12 cellular contexts compared by ENCODE assay signal in the genomic region with DNA sequence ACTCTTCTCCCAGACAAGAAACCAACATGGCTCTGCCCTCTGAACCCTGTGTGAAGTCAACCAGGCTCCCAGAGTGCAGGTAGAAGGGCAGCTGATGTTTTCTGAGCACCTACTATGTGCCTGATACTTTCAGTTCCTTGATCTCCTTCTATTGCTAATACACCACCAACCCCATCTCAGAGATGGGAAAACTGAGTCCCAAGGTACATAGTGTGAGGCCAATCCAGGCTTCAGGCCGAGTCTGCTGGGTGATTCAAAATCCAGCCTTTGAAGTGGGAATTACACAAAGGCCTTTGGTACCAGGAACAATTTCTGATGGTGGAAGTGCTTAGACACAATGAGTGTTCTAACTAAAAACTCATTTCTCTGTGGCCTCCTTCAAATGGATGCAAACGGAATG.
DNase-seq lines count a peak whose midpoint lies in the region; ATAC-seq and TF ChIP-seq lines count a peak whose summit lies in the region.
"Had no signal": no experiment of that assay in that cellular context is flagged by ENCODE, and none has a peak within 500 bp of the region (broad histone marks: within the 10 kb centered on the region; RNA-seq: fewer than 3 reads in every experiment).

No MANE protein-coding gene starts in this region.

- peak overlapping the region; percentile 67 to 90 for H3K27ac Mint-ChIP-seq in natural killer cell treated with Interleukin-12 subunit alpha and Interleukin-12 subunit beta and Interleukin-15 and Interleukin-18, amount 100 ng/mL, for 72 hours
- no peak overlapping the region for H3K27ac Mint-ChIP-seq in activated CD4-positive, alpha-beta T cell treated with anti-CD3 and anti-CD28 coated beads, Interleukin-2, amount 10 ng/mL, durations not matched to agents 24 days and 14 days
- H3K27ac Mint-ChIP-seq: activated naive CD4-positive, alpha-beta T cell treated with anti-CD3 and anti-CD28 coated beads, Interleukin-2, amount 10 ng/mL, durations not matched to agents 7 days and 5 days had no signal

- H3K4me1 ChIP-seq in cardiac muscle cell (ENCODE audit: low read depth) = peaks cover 38% of the 10 kb centered on the region
- peaks cover 13 to 57% (median 36%) of the 10 kb centered on the region in 9 donors for H3K4me1 ChIP-seq in heart right ventricle
- H3K4me1 ChIP-seq in breast epithelium = peaks cover 8% of the 10 kb centered on the region in 2 donors

- H3K4me3 ChIP-seq in cardiac muscle cell (no peak overlapping the region), heart right ventricle (no peak overlapping the region), breast epithelium (no peak overlapping the region)
- H3K4me3 ChIP-seq: upper lobe of right lung had no signal

- no peak overlapping the region for H3K4me3 Mint-ChIP-seq in natural killer cell treated with Interleukin-12 subunit alpha and Interleukin-12 subunit beta and Interleukin-15 and Interleukin-18, amount 100 ng/mL, for 72 hours
- no peak overlapping the region for H3K4me3 Mint-ChIP-seq in activated CD4-positive, alpha-beta T cell treated with anti-CD3 and anti-CD28 coated beads, Interleukin-2, amount 10 ng/mL, durations not matched to agents 24 days and 14 days
- H3K4me3 Mint-ChIP-seq: activated naive CD4-positive, alpha-beta T cell treated with anti-CD3 and anti-CD28 coated beads, Interleukin-2, amount 10 ng/mL, durations not matched to agents 7 days and 5 days had no signal

- H3K36me3 ChIP-seq in cardiac muscle cell (peaks cover 3% of the 10 kb centered on the region), heart right ventricle (peaks cover 0 to 5% (median 0%) of the 10 kb centered on the region in 9 donors), breast epithelium (no peaks in the 10 kb centered on the region)
- H3K36me3 ChIP-seq: upper lobe of right lung had no signal

- TF ChIP-seq CTCF in cardiac muscle cell (IDR thresholded peaks at IDR 0.05; ENCODE audit: low read depth, low read length) (no peak), heart right ventricle (IDR thresholded peaks at IDR 0.05) (no peak), breast epithelium (IDR thresholded peaks at IDR 0.05) (no peak)

- peaks cover 43 to 47% of the 10 kb centered on the region in 2 donors for H3K4me1 Mint-ChIP-seq in natural killer cell treated with Interleukin-12 subunit alpha and Interleukin-12 subunit beta and Interleukin-15 and Interleukin-18, amount 100 ng/mL, for 72 hours (ENCODE audit: low read depth in 2 of 2)
- peaks cover 28% of the 10 kb centered on the region for H3K4me1 Mint-ChIP-seq in activated CD4-positive, alpha-beta T cell treated with anti-CD3 and anti-CD28 coated beads, Interleukin-2, amount 10 ng/mL, durations not matched to agents 24 days and 14 days

- 77% methylated on average over 2 of the region's 2 CpGs for WGBS in heart right ventricle, 2 donors

- no peak for ATAC-seq in heart right ventricle
- no peak for ATAC-seq in natural killer cell treated with Interleukin-12 subunit alpha and Interleukin-12 subunit beta and Interleukin-15 and Interleukin-18, amount 100 ng/mL, for 72 hours
- ATAC-seq in HG02610 (IDR thresholded peaks at IDR 0.05; ENCODE audit: unreplicated experiment) = no peak
- ATAC-seq: upper lobe of right lung had no signal

- H3K27ac ChIP-seq in cardiac muscle cell (peak overlapping the region; percentile 91), heart right ventricle (no peak overlapping the region), breast epithelium (peak overlapping the region; percentile 54 to 66)
- H3K27ac ChIP-seq: upper lobe of right lung had no signal

- DNase-seq in cardiac muscle cell (ENCODE audit: low read depth in 1 of 2, low spot score in 1 of 2) (peak in 1 of 2 donors; percentile 16), heart right ventricle (no peak), breast epithelium (ENCODE audit: low spot score in 2 of 2) (no peak), NCI-H524 treated with DMSO at 0.1 percent for 48 hours (lab: John Stamatoyannopoulos, UW) (no peak)
- no peak for DNase-seq in natural killer cell treated with Interleukin-12 subunit alpha and Interleukin-12 subunit beta and Interleukin-15 and Interleukin-18, amount 100 ng/mL, for 72 hours (ENCODE audit: low spot score)
- DNase-seq in activated effector memory CD4-positive, alpha-beta T cell treated with anti-CD3 and anti-CD28 coated beads, Interleukin-2, amount 50 U/mL, for 16 hours = no peak
- DNase-seq in activated CD4-positive, alpha-beta T cell treated with anti-CD3 and anti-CD28 coated beads, Interleukin-2, amount 10 ng/mL, durations not matched to agents 24 days and 14 days = no peak
- DNase-seq: activated naive CD4-positive, alpha-beta T cell treated with anti-CD3 and anti-CD28 coated beads, Interleukin-2, amount 10 ng/mL, durations not matched to agents 7 days and 5 days; NK-92 treated with Interleukin-12 subunit alpha and Interleukin-12 subunit beta, amount 100 ng/mL, for 24 hours; stimulated activated CD4-positive, alpha-beta T cell treated with anti-CD3 and anti-CD28 coated beads, Interleukin-1b, Interleukin-23, amount 100 ng/mL, for 48 hours; upper lobe of right lung had no signal

- H3K36me3 Mint-ChIP-seq in natural killer cell treated with Interleukin-12 subunit alpha and Interleukin-12 subunit beta and Interleukin-15 and Interleukin-18, amount 100 ng/mL, for 72 hours = peaks cover 8% of the 10 kb centered on the region
- peaks cover 58% of the 10 kb centered on the region for H3K36me3 Mint-ChIP-seq in activated CD4-positive, alpha-beta T cell treated with anti-CD3 and anti-CD28 coated beads, Interleukin-2, amount 10 ng/mL, durations not matched to agents 24 days and 14 days (ENCODE audit: low read depth)

- no peaks in the 10 kb centered on the region for H3K27me3 Mint-ChIP-seq in natural killer cell treated with Interleukin-12 subunit alpha and Interleukin-12 subunit beta and Interleukin-15 and Interleukin-18, amount 100 ng/mL, for 72 hours
- H3K27me3 Mint-ChIP-seq in activated CD4-positive, alpha-beta T cell treated with anti-CD3 and anti-CD28 coated beads, Interleukin-2, amount 10 ng/mL, durations not matched to agents 24 days and 14 days = no peaks in the 10 kb centered on the region
- H3K27me3 Mint-ChIP-seq: activated naive CD4-positive, alpha-beta T cell treated with anti-CD3 and anti-CD28 coated beads, Interleukin-2, amount 10 ng/mL, durations not matched to agents 7 days and 5 days had no signal

- H3K27me3 ChIP-seq in cardiac muscle cell (no peaks in the 10 kb centered on the region), heart right ventricle (no peaks in the 10 kb centered on the region), breast epithelium (no peaks in the 10 kb centered on the region)
- H3K27me3 ChIP-seq: upper lobe of right lung had no signal

- H3K9me3 ChIP-seq in cardiac muscle cell (ENCODE audit: low read depth) (no peaks in the 10 kb centered on the region), heart right ventricle (no peaks in the 10 kb centered on the region), breast epithelium (no peaks in the 10 kb centered on the region)
- H3K9me3 ChIP-seq: upper lobe of right lung had no signal

- no peak for TF ChIP-seq POLR2A in breast epithelium (IDR thresholded peaks at IDR 0.05)

- intact Hi-C loops in heart right ventricle (cut with DNase I) (loop anchor here in 4 of 10 donors (5.0 to 10.0 kb wide), 4 partner anchors 96 to 126 kb away; a partner anchor contains a TSS), breast epithelium (cut with DNase I; ENCODE audit: low total_unique reads) (no loop called here)
- intact Hi-C loops in activated CD4-positive, alpha-beta T cell treated with anti-CD3 and anti-CD28 coated beads, Interleukin-2, amount 10 ng/mL, durations not matched to agents 24 days and 14 days (cut with micrococcal nuclease) = no loop called here

- H3K9me3 Mint-ChIP-seq in natural killer cell treated with Interleukin-12 subunit alpha and Interleukin-12 subunit beta and Interleukin-15 and Interleukin-18, amount 100 ng/mL, for 72 hours = no peaks in the 10 kb centered on the region
- no peaks in the 10 kb centered on the region for H3K9me3 Mint-ChIP-seq in activated CD4-positive, alpha-beta T cell treated with anti-CD3 and anti-CD28 coated beads, Interleukin-2, amount 10 ng/mL, durations not matched to agents 24 days and 14 days
- H3K9me3 Mint-ChIP-seq: activated naive CD4-positive, alpha-beta T cell treated with anti-CD3 and anti-CD28 coated beads, Interleukin-2, amount 10 ng/mL, durations not matched to agents 7 days and 5 days had no signal

Comparison
In these comparisons a context has a peak if more than half of its experiments do, and no peak if none do; other contexts are left out.
1. H3K27ac ChIP-seq: peak in cardiac muscle cell (single experiment) and breast epithelium (2 of 2); none in heart right ventricle (0 of 10).